In genomic region chr16:66523861-66524354, GRCh38 we compare ENCODE assay signal across 8 cellular contexts. TPM values are rescaled to one million over a fixed set of nuclear protein-coding genes. Genes with fewer than 3 reads are reported as not detected.
DNase-seq lines count a peak whose midpoint lies in the region; ATAC-seq and TF ChIP-seq lines count a peak whose summit lies in the region.

No MANE protein-coding gene starts in this region.

- H3K36me3 Mint-ChIP-seq in activated B cell treated with CpG ODN at 0.5 μM for 24 hours (ENCODE audit: low read depth) (peaks cover 1% of the 10 kb centered on the region), Caco-2 (ENCODE audit: insufficient read depth, unreplicated experiment) (no peaks in the 10 kb centered on the region)

- H3K27ac Mint-ChIP-seq in activated B cell treated with CpG ODN at 0.5 μM for 24 hours (peak overlapping the region; percentile 93), Caco-2 (ENCODE audit: unreplicated experiment) (no peak overlapping the region)

- H3K27me3 Mint-ChIP-seq in activated B cell treated with CpG ODN at 0.5 μM for 24 hours (no peaks in the 10 kb centered on the region), Caco-2 (ENCODE audit: insufficient read depth, unreplicated experiment) (no peaks in the 10 kb centered on the region)

- no peak overlapping the region for H3K4me3 ChIP-seq in Caco-2 (ENCODE audit: low read depth, low read length)

- intact Hi-C loops in activated B cell treated with CpG ODN at 0.5 μM for 24 hours (cut with micrococcal nuclease) (loop anchor here (1.0 to 2.0 kb wide), 5 partner anchors 8 to 81 kb away; partner anchors contain the start of gene CMTM3), Caco-2 (cut with micrococcal nuclease; ENCODE audit: unreplicated experiment) (no loop called here)

- TF ChIP-seq CTCF in activated B cell treated with CpG ODN at 0.5 μM for 24 hours (IDR thresholded peaks at IDR 0.05) (no peak), Caco-2 (IDR thresholded peaks at IDR 0.05; ENCODE audit: insufficient read depth in 1 of 2, low read depth in 1 of 2, low read length in 1 of 2, severe bottlenecking in 1 of 2, unreplicated experiment in 1 of 2) (no peak)

- H3K36me3 ChIP-seq in Caco-2 (ENCODE audit: control insufficient read depth, insufficient read depth, low read length), result peaks cover 1% of the 10 kb centered on the region; the same call in 1 of the 2 replicates

- H3K4me3 Mint-ChIP-seq in activated B cell treated with CpG ODN at 0.5 μM for 24 hours, result peak overlapping the region; percentile 75
- H3K4me3 Mint-ChIP-seq in Caco-2 (ENCODE audit: unreplicated experiment), result no peak overlapping the region

- DNase-seq in activated B cell treated with CpG ODN at 0.5 μM for 24 hours, result no peak
- peak; percentile 64 for DNase-seq in mesenteric fat pad (ENCODE audit: low spot score)
- no peak for DNase-seq in NCI-H2227 treated with DMSO at 0.1 percent for 48 hours (lab: John Stamatoyannopoulos, UW)
- no peak for DNase-seq in Caco-2
- no peak for DNase-seq in epidermal melanocyte (ENCODE audit: insufficient read length, low spot score)

- H3K4me1 ChIP-seq in Caco-2, result no peaks in the 10 kb centered on the region

- H3K27me3 ChIP-seq in Caco-2 (replicated peaks; ENCODE audit: control insufficient read depth, insufficient read depth, low read length), result no peaks in the 10 kb centered on the region

- H3K4me1 Mint-ChIP-seq in activated B cell treated with CpG ODN at 0.5 μM for 24 hours (peaks cover 82% of the 10 kb centered on the region), Caco-2 (ENCODE audit: low read depth, unreplicated experiment) (no peaks in the 10 kb centered on the region)

- POLR2A ChIA-PET in activated B cell treated with CpG ODN at 0.5 μM for 24 hours (lab: Charles Lee) (interaction anchor here (1.2 to 9.8 kb wide), 4 partner anchors 12 to 78 kb away, joined by 3 to 162 read pairs (median 4); partner anchors contain the start of genes CKLF and TK2), Caco-2 (lab: Charles Lee) (no interaction called here)

- no TSS peak for BruUV-seq in Caco-2 (replicated peaks; lab: Mats Ljungman, UMichigan)

- CTCF ChIA-PET in activated B cell treated with CpG ODN at 0.5 μM for 24 hours (lab: Charles Lee), result interaction anchor here (1.3 kb wide), 4 partner anchors 12 to 117 kb away, joined by 3 to 4 read pairs (median 4); no protein-coding TSS in a partner anchor
- CTCF ChIA-PET in Caco-2 (lab: Charles Lee), result no interaction called here

- no peaks in the 10 kb centered on the region for H3K9me3 Mint-ChIP-seq in activated B cell treated with CpG ODN at 0.5 μM for 24 hours
- H3K9me3 Mint-ChIP-seq in Caco-2 (ENCODE audit: unreplicated experiment), result no peaks in the 10 kb centered on the region

- peak; percentile 44 for ATAC-seq in GM18858 (IDR thresholded peaks at IDR 0.05; ENCODE audit: unreplicated experiment)
- peak; percentile 59 for ATAC-seq in HG03095 (IDR thresholded peaks at IDR 0.05; ENCODE audit: unreplicated experiment)
- ATAC-seq in activated B cell treated with CpG ODN at 0.5 μM for 24 hours (ENCODE audit: low read depth), result peak; percentile 41
- no peak for ATAC-seq in GM19463 (IDR thresholded peaks at IDR 0.05; ENCODE audit: unreplicated experiment)

- H3K9me3 ChIP-seq in Caco-2, result no peaks in the 10 kb centered on the region

RNA-seq across cellular contexts. Expression of gene TK2, which starts 26.0 kb away (rescaled TPM):
- 4.0 and 4.8 TPM in 2 replicates for total RNA-seq in activated B cell treated with CpG ODN at 0.5 μM for 24 hours
- 58.3 TPM for total RNA-seq in mesenteric fat pad
- total RNA-seq in Caco-2 (2022), result 18.2 and 19.3 TPM in 2 replicates

RNA-seq across cellular contexts. Expression of gene CKLF, which starts 28.5 kb away (rescaled TPM):
- 12.1 and 20.0 TPM in 2 replicates for total RNA-seq in activated B cell treated with CpG ODN at 0.5 μM for 24 hours
- 41.6 TPM for total RNA-seq in mesenteric fat pad
- total RNA-seq in Caco-2 (2022), result 96.4 and 103 TPM in 2 replicates

RNA-seq across cellular contexts. Expression of gene CMTM1, which starts 42.3 kb away (rescaled TPM):
- total RNA-seq in activated B cell treated with CpG ODN at 0.5 μM for 24 hours, result 0.95 and 1.9 TPM in 2 replicates
- 6.4 TPM for total RNA-seq in mesenteric fat pad
- 5.6 and 7.1 TPM in 2 replicates for total RNA-seq in Caco-2 (2022)

RNA-seq across cellular contexts. Expression of gene CMTM2, which starts 55.4 kb away (rescaled TPM):
- total RNA-seq in activated B cell treated with CpG ODN at 0.5 μM for 24 hours (not detected in 2 replicates), mesenteric fat pad (1.00 TPM), Caco-2 (2022) (not detected in 2 replicates)
